Comparison of ENCODE assay signal across 1 cellular context in genomic region chr16:22194707-22195444, GRCh38.
TF ChIP-seq lines count a peak whose summit lies in the region.

No MANE protein-coding gene starts in this region.

TF ChIP-seq in liver, 16 proteins besides CTCF, POLR2A, EP300 and RAD21 (continued from another document):
- TF ChIP-seq REST (IDR thresholded peaks at IDR 0.05) (no peak), TAF1 (conservative IDR thresholded peaks at IDR 0.05) (no peak), SP1 (IDR thresholded peaks at IDR 0.05) (no peak), JUND (IDR thresholded peaks at IDR 0.05) (no peak), FOXA2 (IDR thresholded peaks at IDR 0.05) (no peak), YY1 (IDR thresholded peaks at IDR 0.05) (no peak), ATF3 (IDR thresholded peaks at IDR 0.05) (no peak), HNF4G (IDR thresholded peaks at IDR 0.05) (no peak), FOXA1 (IDR thresholded peaks at IDR 0.05) (no peak)
